ENCODE assay signal across 16 cellular contexts in genomic region chr7:107703219-107703618, GRCh38. TPM values are rescaled to one million over a fixed set of nuclear protein-coding genes. Genes with fewer than 3 reads are reported as not detected.
DNase-seq lines count a peak whose midpoint lies in the region; ATAC-seq and TF ChIP-seq lines count a peak whose summit lies in the region.
"Had no signal": no experiment of that assay in that cellular context is flagged by ENCODE, and none has a peak within 500 bp of the region (broad histone marks: within the 10 kb centered on the region; RNA-seq: fewer than 3 reads in every experiment).

No MANE protein-coding gene starts in this region.

- H3K27ac ChIP-seq in right cardiac atrium (ENCODE audit: low read length): no peak overlapping the region
- H3K27ac ChIP-seq in testis: peak overlapping the region; percentile 9 to 63
- H3K27ac ChIP-seq: 22Rv1, A549, C4-2B had no signal

- H3K27me3 Mint-ChIP-seq in activated naive CD8-positive, alpha-beta T cell treated with anti-CD3 and anti-CD28 coated beads, Interleukin-2, amount 10 ng/mL, durations not matched to agents 7 days and 5 days: no peaks in the 10 kb centered on the region
- peaks cover 12% of the 10 kb centered on the region for H3K27me3 Mint-ChIP-seq in activated naive CD8-positive, alpha-beta T cell treated with anti-CD3 and anti-CD28 coated beads, Interleukin-2, amount 50 U/mL, for 24 hours
- no peaks in the 10 kb centered on the region for H3K27me3 Mint-ChIP-seq in activated CD4-positive, alpha-beta memory T cell treated with anti-CD3 and anti-CD28 coated beads, Interleukin-2, amount 10 ng/mL, durations not matched to agents 7 days and 5 days
- H3K27me3 Mint-ChIP-seq: CD4-positive, alpha-beta T cell had no signal

- no peaks in the 10 kb centered on the region for H3K4me1 ChIP-seq in right cardiac atrium (ENCODE audit: control insufficient read depth, insufficient read depth, low read length)
- H3K4me1 ChIP-seq in testis: peaks cover 11% of the 10 kb centered on the region
- H3K4me1 ChIP-seq: A549, Caco-2 had no signal

- CTCF ChIA-PET in activated CD4-positive, alpha-beta memory T cell treated with anti-CD3 and anti-CD28 coated beads, Interleukin-2, amount 10 ng/mL, durations not matched to agents 7 days and 5 days (lab: Charles Lee): interaction anchor here (1.5 kb wide), 1 partner anchor 239 kb away, joined by 7 read pairs; no protein-coding TSS in a partner anchor

- no peak for TF ChIP-seq CTCF in testis (IDR thresholded peaks at IDR 0.05)

- no peak overlapping the region for H3K4me3 Mint-ChIP-seq in activated naive CD8-positive, alpha-beta T cell treated with anti-CD3 and anti-CD28 coated beads, Interleukin-2, amount 10 ng/mL, durations not matched to agents 7 days and 5 days
- H3K4me3 Mint-ChIP-seq in activated naive CD8-positive, alpha-beta T cell treated with anti-CD3 and anti-CD28 coated beads, Interleukin-2, amount 50 U/mL, for 24 hours: no peak overlapping the region
- no peak overlapping the region for H3K4me3 Mint-ChIP-seq in activated CD4-positive, alpha-beta memory T cell treated with anti-CD3 and anti-CD28 coated beads, Interleukin-2, amount 10 ng/mL, durations not matched to agents 7 days and 5 days
- H3K4me3 Mint-ChIP-seq: CD4-positive, alpha-beta T cell; GM23338 had no signal

- peaks cover 8% of the 10 kb centered on the region for H3K4me1 Mint-ChIP-seq in activated naive CD8-positive, alpha-beta T cell treated with anti-CD3 and anti-CD28 coated beads, Interleukin-2, amount 10 ng/mL, durations not matched to agents 7 days and 5 days
- no peaks in the 10 kb centered on the region for H3K4me1 Mint-ChIP-seq in activated naive CD8-positive, alpha-beta T cell treated with anti-CD3 and anti-CD28 coated beads, Interleukin-2, amount 50 U/mL, for 24 hours
- H3K4me1 Mint-ChIP-seq in activated CD4-positive, alpha-beta memory T cell treated with anti-CD3 and anti-CD28 coated beads, Interleukin-2, amount 10 ng/mL, durations not matched to agents 7 days and 5 days: peaks cover 9% of the 10 kb centered on the region
- H3K4me1 Mint-ChIP-seq: GM23338 had no signal

- H3K9me3 Mint-ChIP-seq in activated naive CD8-positive, alpha-beta T cell treated with anti-CD3 and anti-CD28 coated beads, Interleukin-2, amount 10 ng/mL, durations not matched to agents 7 days and 5 days: no peaks in the 10 kb centered on the region
- H3K9me3 Mint-ChIP-seq in activated naive CD8-positive, alpha-beta T cell treated with anti-CD3 and anti-CD28 coated beads, Interleukin-2, amount 50 U/mL, for 24 hours: no peaks in the 10 kb centered on the region
- H3K9me3 Mint-ChIP-seq in activated CD4-positive, alpha-beta memory T cell treated with anti-CD3 and anti-CD28 coated beads, Interleukin-2, amount 10 ng/mL, durations not matched to agents 7 days and 5 days: no peaks in the 10 kb centered on the region
- H3K9me3 Mint-ChIP-seq: CD4-positive, alpha-beta T cell; GM23338 had no signal

- no peak for TF ChIP-seq POLR2A in testis (IDR thresholded peaks at IDR 0.05)

- H3K4me3 ChIP-seq in right cardiac atrium (ENCODE audit: low read length) (no peak overlapping the region), testis (no peak overlapping the region)
- H3K4me3 ChIP-seq: A549, GM23338 had no signal

- H3K36me3 ChIP-seq in testis (ENCODE audit: low read depth, missing control alignments): no peaks in the 10 kb centered on the region

- DNase-seq in activated naive CD8-positive, alpha-beta T cell treated with anti-CD3 and anti-CD28 coated beads, Interleukin-2, amount 10 ng/mL, durations not matched to agents 7 days and 5 days: no peak
- no peak for DNase-seq in activated naive CD8-positive, alpha-beta T cell treated with anti-CD3 and anti-CD28 coated beads, Interleukin-2, amount 50 U/mL, for 24 hours
- no peak for DNase-seq in left ventricle myocardium superior
- no peak for DNase-seq in right cardiac atrium
- DNase-seq in testis: no peak
- no peak for DNase-seq in activated CD4-positive, alpha-beta memory T cell treated with anti-CD3 and anti-CD28 coated beads, Interleukin-2, amount 10 ng/mL, durations not matched to agents 7 days and 5 days
- DNase-seq in nucleus accumbens (lab: John Stamatoyannopoulos, UW): no peak
- DNase-seq: AML-193; Caco-2; CD4-positive, alpha-beta T cell; HCEC 1CT had no signal

- H3K36me3 Mint-ChIP-seq in activated naive CD8-positive, alpha-beta T cell treated with anti-CD3 and anti-CD28 coated beads, Interleukin-2, amount 10 ng/mL, durations not matched to agents 7 days and 5 days: peaks cover 7% of the 10 kb centered on the region
- no peaks in the 10 kb centered on the region for H3K36me3 Mint-ChIP-seq in activated naive CD8-positive, alpha-beta T cell treated with anti-CD3 and anti-CD28 coated beads, Interleukin-2, amount 50 U/mL, for 24 hours (ENCODE audit: low read depth)
- peaks cover 57% of the 10 kb centered on the region for H3K36me3 Mint-ChIP-seq in activated CD4-positive, alpha-beta memory T cell treated with anti-CD3 and anti-CD28 coated beads, Interleukin-2, amount 10 ng/mL, durations not matched to agents 7 days and 5 days (ENCODE audit: low read depth)

- intact Hi-C loops in left ventricle myocardium superior (cut with micrococcal nuclease) (no loop called here), right cardiac atrium (cut with DNase I) (no loop called here), testis (cut with DNase I; ENCODE audit: low total_unique reads) (no loop called here)

- no peaks in the 10 kb centered on the region for H3K27me3 ChIP-seq in right cardiac atrium (ENCODE audit: control insufficient read depth, insufficient read depth)
- H3K27me3 ChIP-seq in testis: no peaks in the 10 kb centered on the region

- H3K9me3 ChIP-seq in right cardiac atrium (ENCODE audit: control insufficient read depth, low read length) (no peaks in the 10 kb centered on the region), testis (no peaks in the 10 kb centered on the region)
- H3K9me3 ChIP-seq: A549, Caco-2 had no signal

- peak; percentile 66 for ATAC-seq in activated naive CD8-positive, alpha-beta T cell treated with anti-CD3 and anti-CD28 coated beads, Interleukin-2, amount 10 ng/mL, durations not matched to agents 7 days and 5 days (ENCODE audit: low read depth)
- ATAC-seq in activated naive CD8-positive, alpha-beta T cell treated with anti-CD3 and anti-CD28 coated beads, Interleukin-2, amount 50 U/mL, for 24 hours: no peak
- ATAC-seq in left ventricle myocardium superior (peak; percentile 45), right cardiac atrium (no peak)
- ATAC-seq: A549, GM23338 had no signal

- POLR2A ChIA-PET in activated naive CD8-positive, alpha-beta T cell treated with anti-CD3 and anti-CD28 coated beads, Interleukin-2, amount 10 ng/mL, durations not matched to agents 7 days and 5 days (lab: Charles Lee): no interaction called here
- POLR2A ChIA-PET in activated CD4-positive, alpha-beta memory T cell treated with anti-CD3 and anti-CD28 coated beads, Interleukin-2, amount 10 ng/mL, durations not matched to agents 7 days and 5 days (lab: Charles Lee): interaction anchor here (0.6 to 1.2 kb wide), 5 partner anchors 40 to 1593 kb away, joined by 3 read pairs; partner anchors contain the start of genes COG5 and DUS4L

- H3K27ac Mint-ChIP-seq in activated naive CD8-positive, alpha-beta T cell treated with anti-CD3 and anti-CD28 coated beads, Interleukin-2, amount 10 ng/mL, durations not matched to agents 7 days and 5 days: no peak overlapping the region
- H3K27ac Mint-ChIP-seq in activated naive CD8-positive, alpha-beta T cell treated with anti-CD3 and anti-CD28 coated beads, Interleukin-2, amount 50 U/mL, for 24 hours: no peak overlapping the region
- no peak overlapping the region for H3K27ac Mint-ChIP-seq in activated CD4-positive, alpha-beta memory T cell treated with anti-CD3 and anti-CD28 coated beads, Interleukin-2, amount 10 ng/mL, durations not matched to agents 7 days and 5 days
- H3K27ac Mint-ChIP-seq: CD4-positive, alpha-beta T cell; GM23338 had no signal

RNA-seq across cellular contexts. Expression of gene CBLL1, which starts 40.7 kb away (rescaled TPM):
- total RNA-seq in activated naive CD8-positive, alpha-beta T cell treated with anti-CD3 and anti-CD28 coated beads, Interleukin-2, amount 10 ng/mL, durations not matched to agents 7 days and 5 days: 10 to 100 TPM; 52.1 to 57.0 TPM
- 24.8 TPM for total RNA-seq in left ventricle myocardium superior
- total RNA-seq in right cardiac atrium: 10 to 100 TPM; 15.8 to 21.2 (median 19.2) TPM
- polyA plus RNA-seq in right cardiac atrium: 6.3 TPM
- total RNA-seq in testis: 10 to 100 TPM; 29.2 to 42.6 TPM
- polyA plus RNA-seq in testis (ENCODE audit: insufficient read depth, low read depth, low replicate concordance): 58.1 TPM
- total RNA-seq in activated CD4-positive, alpha-beta memory T cell treated with anti-CD3 and anti-CD28 coated beads, Interleukin-2, amount 10 ng/mL, durations not matched to agents 7 days and 5 days: 10 to 100 TPM; 44.0 to 50.5 TPM

RNA-seq across cellular contexts. Expression of gene SLC26A4, which starts 42.6 kb away (rescaled TPM):
- total RNA-seq in activated naive CD8-positive, alpha-beta T cell treated with anti-CD3 and anti-CD28 coated beads, Interleukin-2, amount 10 ng/mL, durations not matched to agents 7 days and 5 days: under 1 TPM; 0.17 to 0.97 TPM
- 0.40 TPM for total RNA-seq in left ventricle myocardium superior
- under 1 TPM; 0.32 to 0.84 (median 0.47) TPM for total RNA-seq in right cardiac atrium
- 0.23 TPM for polyA plus RNA-seq in right cardiac atrium
- total RNA-seq in testis: under 1 TPM; 0.43 to 0.79 TPM
- 1.7 TPM for polyA plus RNA-seq in testis (ENCODE audit: insufficient read depth, low read depth, low replicate concordance)
- 10 to 100 TPM; 10.9 to 12.2 TPM for total RNA-seq in activated CD4-positive, alpha-beta memory T cell treated with anti-CD3 and anti-CD28 coated beads, Interleukin-2, amount 10 ng/mL, durations not matched to agents 7 days and 5 days
- total RNA-seq: Caco-2; CD4-positive, alpha-beta T cell; HT-29 had no signal
- polyA plus RNA-seq: GM23338 had no signal

Comparison
In these comparisons a context has a peak if more than half of its experiments do, and no peak if none do; other contexts are left out.
1. ATAC-seq: peak in activated naive CD8-positive, alpha-beta T cell treated with anti-CD3 and anti-CD28 coated beads, Interleukin-2, amount 10 ng/mL, durations not matched to agents 7 days and 5 days (single experiment) and left ventricle myocardium superior (single experiment); none in activated naive CD8-positive, alpha-beta T cell treated with anti-CD3 and anti-CD28 coated beads, Interleukin-2, amount 50 U/mL, for 24 hours (single experiment) and right cardiac atrium (0 of 2).